2 cellular contexts compared by ENCODE assay signal in genomic region chr22:17171313-17172171, GRCh38.
TF ChIP-seq lines count a peak whose summit lies in the region.

No MANE protein-coding gene starts in this region.

TF ChIP-seq in Ishikawa, 13 proteins besides CTCF, POLR2A, EP300 and RAD21 (continued from another document):
- TF ChIP-seq USF1 (IDR thresholded peaks at IDR 0.05) (no peak), ZBTB7A (IDR thresholded peaks at IDR 0.05; ENCODE audit: low read depth) (peak; percentile 51; the same call in 1 of the 2 replicates), MAX (IDR thresholded peaks at IDR 0.05) (peak; percentile 13; the same call in 1 of the 2 replicates), YY1 (IDR thresholded peaks at IDR 0.05; ENCODE audit: low read depth) (no peak)

TF ChIP-seq in neural cell, 6 proteins besides CTCF, POLR2A, EP300 and RAD21 (continued from another document):
- no peak for TF ChIP-seq EZH2 (IDR thresholded peaks at IDR 0.05; ENCODE audit: borderline replicate concordance, insufficient read depth, low read length, poor library complexity, severe bottlenecking)
